In genomic region chr11:13818325-13818724, GRCh38 we compare ENCODE assay signal across 28 cellular contexts.
"Had no signal": no experiment of that assay in that cellular context is flagged by ENCODE, and none has a peak within 500 bp of the region (broad histone marks: within the 10 kb centered on the region; RNA-seq: fewer than 3 reads in every experiment).

No MANE protein-coding gene starts in this region.

- H3K36me3 ChIP-seq: neural progenitor cell, ovary, spleen, suprapubic skin, tibial artery, transverse colon, upper lobe of right lung, uterus had no signal

- H3K27me3 ChIP-seq: neural progenitor cell, ovary, spleen, suprapubic skin, testis, tibial artery, transverse colon, upper lobe of right lung, uterus had no signal

- H3K9me3 ChIP-seq: ovary, psoas muscle, suprapubic skin, testis, tibial artery, transverse colon, upper lobe of right lung, uterus had no signal

- H3K79me2 ChIP-seq: parathyroid adenoma had no signal

- DNase-seq: natural killer cell; occipital lobe; ovary; posterior cingulate gyrus; psoas muscle; right cardiac atrium; spleen; stimulated activated CD4-positive, alpha-beta T cell treated with anti-CD3 and anti-CD28 coated beads, Interleukin-12 subunit alpha, Interleukin-12 subunit beta, amount 100 ng/mL, for 4 hours; stimulated activated CD4-positive, alpha-beta T cell treated with anti-CD3 and anti-CD28 coated beads, Interleukin-1b, Interleukin-23, amount 100 ng/mL, for 48 hours; stimulated activated CD4-positive, alpha-beta T cell treated with anti-CD3 and anti-CD28 coated beads, Interleukin-4, amount 100 ng/mL, for 1 hour; stimulated activated CD4-positive, alpha-beta T cell treated with anti-CD3 and anti-CD28 coated beads, Interleukin-4, amount 100 ng/mL, for 4 hours; stimulated activated CD8-positive, alpha-beta memory T cell treated with anti-CD3 and anti-CD28 coated beads, Interleukin-4, amount 100 ng/mL, for 48 hours; stimulated activated naive CD4-positive, alpha-beta T cell; stimulated activated naive CD8-positive, alpha-beta T cell treated with anti-CD3 and anti-CD28 coated beads, Interleukin-15, amount 100 ng/mL, for 72 hours; stimulated activated naive CD8-positive, alpha-beta T cell treated with anti-CD3 and anti-CD28 coated beads, Interleukin-15, Interleukin-2, amounts not matched to agents 100 U/mL and 50 U/mL, for 24 hours; substantia nigra; testis; tibial artery; transverse colon; upper lobe of right lung; uterus had no signal

- H3K4me1 ChIP-seq: neural progenitor cell, parathyroid adenoma, psoas muscle, spleen, suprapubic skin, testis, tibial artery, transverse colon, upper lobe of right lung, uterus had no signal

- H3K4me2 ChIP-seq: neural progenitor cell, smooth muscle cell had no signal

- H3K27ac ChIP-seq: neural progenitor cell, ovary, parathyroid adenoma, psoas muscle, skin epidermis, spleen, suprapubic skin, testis, tibial artery, transverse colon, upper lobe of right lung, uterus had no signal

- ATAC-seq: natural killer cell; psoas muscle; right cardiac atrium; sciatic nerve; stimulated activated memory B cell treated with anti-CD40 and anti-IgM and Interleukin-4, amounts not matched to agents 10 μg/mL and 1 μg/mL and 100 μg/mL, for 72 hours; stimulated activated naive CD8-positive, alpha-beta T cell treated with anti-CD3 and anti-CD28 coated beads, Interleukin-15, amount 100 ng/mL, for 72 hours; stimulated activated naive CD8-positive, alpha-beta T cell treated with anti-CD3 and anti-CD28 coated beads, Interleukin-15, Interleukin-2, amounts not matched to agents 100 U/mL and 50 U/mL, for 24 hours; upper lobe of right lung had no signal

- H3K4me3 ChIP-seq: neural progenitor cell, ovary, psoas muscle, skin epidermis, smooth muscle cell, spleen, suprapubic skin, testis, tibial artery, transverse colon, upper lobe of right lung, uterus had no signal

- H3K9ac ChIP-seq: neural progenitor cell, parathyroid adenoma had no signal

- H2AFZ ChIP-seq: neural progenitor cell, parathyroid adenoma had no signal
